In genomic region chr1:1777950-1778826, GRCh38 we compare ENCODE assay signal across 1 cellular context.
TF ChIP-seq lines count a peak whose summit lies in the region.

A gene with protein sequence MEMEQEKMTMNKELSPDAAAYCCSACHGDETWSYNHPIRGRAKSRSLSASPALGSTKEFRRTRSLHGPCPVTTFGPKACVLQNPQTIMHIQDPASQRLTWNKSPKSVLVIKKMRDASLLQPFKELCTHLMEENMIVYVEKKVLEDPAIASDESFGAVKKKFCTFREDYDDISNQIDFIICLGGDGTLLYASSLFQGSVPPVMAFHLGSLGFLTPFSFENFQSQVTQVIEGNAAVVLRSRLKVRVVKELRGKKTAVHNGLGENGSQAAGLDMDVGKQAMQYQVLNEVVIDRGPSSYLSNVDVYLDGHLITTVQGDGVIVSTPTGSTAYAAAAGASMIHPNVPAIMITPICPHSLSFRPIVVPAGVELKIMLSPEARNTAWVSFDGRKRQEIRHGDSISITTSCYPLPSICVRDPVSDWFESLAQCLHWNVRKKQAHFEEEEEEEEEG (minus strand): TSS chr1:1778470. CDS start chr1:1765406, 13,064 bp downstream.

TF ChIP-seq in GM12878, 131 proteins besides CTCF, POLR2A, EP300 and RAD21 (continued from another document):
- TF ChIP-seq POLR2AphosphoS2 (IDR thresholded peaks at IDR 0.05; ENCODE audit: low read depth, low read length) (no peak; the same call in 1 of the 2 replicates), MTA2 (IDR thresholded peaks at IDR 0.05; ENCODE audit: low read depth) (no peak), BCLAF1 (IDR thresholded peaks at IDR 0.05) (peak; percentile 67; the same call in 1 of the 2 replicates), SUZ12 (IDR thresholded peaks at IDR 0.05; ENCODE audit: unreplicated experiment) (no peak), NFXL1 (IDR thresholded peaks at IDR 0.05; ENCODE audit: borderline replicate concordance) (no peak), MXI1 (IDR thresholded peaks at IDR 0.05; ENCODE audit: low read depth, low read length) (peak; percentile 58), ZNF622 (IDR thresholded peaks at IDR 0.05) (no peak), PML (IDR thresholded peaks at IDR 0.05; ENCODE audit: low read length) (no peak), RBBP5 (conservative IDR thresholded peaks at IDR 0.05) (no peak), CHD2 (IDR thresholded peaks at IDR 0.05; ENCODE audit: borderline replicate concordance, low read depth, low read length) (no peak), ZSCAN29 (IDR thresholded peaks at IDR 0.05) (no peak), ZNF274 (IDR thresholded peaks at IDR 0.05; ENCODE audit: insufficient read depth, insufficient read length) (no peak), TCF7 (IDR thresholded peaks at IDR 0.05; ENCODE audit: borderline replicate concordance) (no peak), SIN3A (IDR thresholded peaks at IDR 0.05; ENCODE audit: low read depth, low read length) (no peak), IKZF2 (IDR thresholded peaks at IDR 0.05) (no peak), CEBPB (IDR thresholded peaks at IDR 0.05; ENCODE audit: borderline replicate concordance in 1 of 2, low read depth in 2 of 2, low read length in 2 of 2) (no peak), LARP7 (IDR thresholded peaks at IDR 0.05) (peak; percentile 74), BCL11A (IDR thresholded peaks at IDR 0.05; ENCODE audit: low read depth, low read length) (no peak), ZNF217 (IDR thresholded peaks at IDR 0.05) (0 out of 2 replicates have a peak, but pooled peaks have one; percentile 6), EZH2 (IDR thresholded peaks at IDR 0.05; ENCODE audit: borderline replicate concordance, control insufficient read depth, low read depth, low read length) (no peak), EGR1 (IDR thresholded peaks at IDR 0.05; ENCODE audit: borderline replicate concordance in 1 of 2, low read depth in 2 of 2, low read length in 2 of 2) (peak in 1 of 2 experiments; percentile 32; a peak in 1 of 3 replicates), ZZZ3 (IDR thresholded peaks at IDR 0.05; ENCODE audit: control insufficient read depth, insufficient read length, low read depth) (no peak), NR2C1 (IDR thresholded peaks at IDR 0.05) (no peak), PBX3 (IDR thresholded peaks at IDR 0.05; ENCODE audit: insufficient replicate concordance, low read depth, low read length) (no peak), STAT3 (IDR thresholded peaks at IDR 0.05; ENCODE audit: low read depth, low read length) (no peak), NR2F1 (conservative IDR thresholded peaks at IDR 0.05) (peak; percentile 53; the same call in 1 of the 2 replicates), ZNF687 (IDR thresholded peaks at IDR 0.05) (peak; percentile 68; the same call in 1 of the 2 replicates), PAX8 (IDR thresholded peaks at IDR 0.05) (no peak), E2F4 (IDR thresholded peaks at IDR 0.05; ENCODE audit: low read depth, low read length) (no peak), NBN (IDR thresholded peaks at IDR 0.05) (no peak), SPI1 (IDR thresholded peaks at IDR 0.05; ENCODE audit: borderline replicate concordance, insufficient read depth, low read depth, low read length) (no peak), NR2C2 (IDR thresholded peaks at IDR 0.05; ENCODE audit: borderline replicate concordance, control insufficient read depth, insufficient read length, low read depth) (no peak), KDM1A (IDR thresholded peaks at IDR 0.05; ENCODE audit: borderline replicate concordance) (no peak), ETV6 (conservative IDR thresholded peaks at IDR 0.05 in 1 of 2, IDR thresholded peaks at IDR 0.05 in 1 of 2; ENCODE audit: borderline replicate concordance in 1 of 2, low read depth in 1 of 2) (no peak), USF2 (IDR thresholded peaks at IDR 0.05; ENCODE audit: borderline replicate concordance, low read depth, low read length) (no peak)
- TF ChIP-seq, protein P1, sequence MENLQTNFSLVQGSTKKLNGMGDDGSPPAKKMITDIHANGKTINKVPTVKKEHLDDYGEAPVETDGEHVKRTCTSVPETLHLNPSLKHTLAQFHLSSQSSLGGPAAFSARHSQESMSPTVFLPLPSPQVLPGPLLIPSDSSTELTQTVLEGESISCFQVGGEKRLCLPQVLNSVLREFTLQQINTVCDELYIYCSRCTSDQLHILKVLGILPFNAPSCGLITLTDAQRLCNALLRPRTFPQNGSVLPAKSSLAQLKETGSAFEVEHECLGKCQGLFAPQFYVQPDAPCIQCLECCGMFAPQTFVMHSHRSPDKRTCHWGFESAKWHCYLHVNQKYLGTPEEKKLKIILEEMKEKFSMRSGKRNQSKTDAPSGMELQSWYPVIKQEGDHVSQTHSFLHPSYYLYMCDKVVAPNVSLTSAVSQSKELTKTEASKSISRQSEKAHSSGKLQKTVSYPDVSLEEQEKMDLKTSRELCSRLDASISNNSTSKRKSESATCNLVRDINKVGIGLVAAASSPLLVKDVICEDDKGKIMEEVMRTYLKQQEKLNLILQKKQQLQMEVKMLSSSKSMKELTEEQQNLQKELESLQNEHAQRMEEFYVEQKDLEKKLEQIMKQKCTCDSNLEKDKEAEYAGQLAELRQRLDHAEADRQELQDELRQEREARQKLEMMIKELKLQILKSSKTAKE (IDR thresholded peaks at IDR 0.05; ENCODE audit: low read depth, poor library complexity, severe bottlenecking), result no peak
- TF ChIP-seq, protein P2, sequence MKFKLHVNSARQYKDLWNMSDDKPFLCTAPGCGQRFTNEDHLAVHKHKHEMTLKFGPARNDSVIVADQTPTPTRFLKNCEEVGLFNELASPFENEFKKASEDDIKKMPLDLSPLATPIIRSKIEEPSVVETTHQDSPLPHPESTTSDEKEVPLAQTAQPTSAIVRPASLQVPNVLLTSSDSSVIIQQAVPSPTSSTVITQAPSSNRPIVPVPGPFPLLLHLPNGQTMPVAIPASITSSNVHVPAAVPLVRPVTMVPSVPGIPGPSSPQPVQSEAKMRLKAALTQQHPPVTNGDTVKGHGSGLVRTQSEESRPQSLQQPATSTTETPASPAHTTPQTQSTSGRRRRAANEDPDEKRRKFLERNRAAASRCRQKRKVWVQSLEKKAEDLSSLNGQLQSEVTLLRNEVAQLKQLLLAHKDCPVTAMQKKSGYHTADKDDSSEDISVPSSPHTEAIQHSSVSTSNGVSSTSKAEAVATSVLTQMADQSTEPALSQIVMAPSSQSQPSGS (IDR thresholded peaks at IDR 0.05; ENCODE audit: low read length), result no peak
